In the genomic region with DNA sequence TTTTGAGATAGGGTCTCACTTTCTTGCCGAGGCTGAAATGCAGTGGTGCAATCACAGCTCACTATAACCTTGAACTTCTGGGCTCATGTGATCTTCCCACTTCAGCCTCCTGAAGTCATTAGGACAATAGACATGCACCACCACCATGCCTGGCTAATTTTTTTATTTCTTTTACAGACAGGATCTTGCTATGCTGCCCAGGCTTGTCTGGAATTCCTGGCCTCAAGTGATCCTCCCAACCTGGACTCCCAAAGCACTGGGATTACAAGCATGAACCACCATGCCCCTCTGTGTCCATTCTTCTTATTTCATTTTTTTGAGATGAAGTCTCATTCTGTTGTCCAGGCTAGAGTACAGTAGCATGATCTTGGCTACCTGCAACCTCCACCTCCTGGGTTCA, we compare ENCODE assay signal across 28 cellular contexts. TPM values are rescaled to one million over a fixed set of nuclear protein-coding genes. Genes with fewer than 3 reads are reported as not detected.
"Had no signal": no experiment of that assay in that cellular context is flagged by ENCODE, and none has a peak within 500 bp of the region (broad histone marks: within the 10 kb centered on the region; RNA-seq: fewer than 3 reads in every experiment).

No MANE protein-coding gene starts in this region.

- H3K4me1 Mint-ChIP-seq: stimulated activated effector memory CD8-positive, alpha-beta T cell treated with anti-CD3 and anti-CD28 coated beads, Interleukin-12 subunit alpha, Interleukin-12 subunit beta, amount 100 ng/mL, for 72 hours; stimulated activated memory B cell treated with anti-CD40 and anti-IgM and Interleukin-4, amounts not matched to agents 10 μg/mL and 1 μg/mL and 100 μg/mL, for 72 hours; stimulated activated naive B cell treated with anti-CD40 and anti-IgM and Interleukin-4, amounts not matched to agents 10 μg/mL and 1 μg/mL and 100 μg/mL, for 72 hours; stimulated activated naive CD8-positive, alpha-beta T cell treated with anti-CD3 and anti-CD28 coated beads, Interleukin-15, amount 100 ng/mL, for 72 hours had no signal

- H3K36me3 ChIP-seq: stomach, suprapubic skin, thoracic aorta, thyroid gland, tibial artery, tibial nerve, transverse colon, upper lobe of left lung, upper lobe of right lung, uterus, vagina had no signal

- H3K36me3 Mint-ChIP-seq: stimulated activated effector memory CD8-positive, alpha-beta T cell treated with anti-CD3 and anti-CD28 coated beads, Interleukin-12 subunit alpha, Interleukin-12 subunit beta, amount 100 ng/mL, for 72 hours; stimulated activated memory B cell treated with anti-CD40 and anti-IgM and Interleukin-4, amounts not matched to agents 10 μg/mL and 1 μg/mL and 100 μg/mL, for 72 hours; type B pancreatic cell had no signal

- ATAC-seq: stimulated activated effector memory CD8-positive, alpha-beta T cell treated with anti-CD3 and anti-CD28 coated beads, Interleukin-12 subunit alpha, Interleukin-12 subunit beta, amount 100 ng/mL, for 72 hours; stimulated activated memory B cell treated with anti-CD40 and anti-IgM and Interleukin-4, amounts not matched to agents 10 μg/mL and 1 μg/mL and 100 μg/mL, for 72 hours; stimulated activated naive B cell treated with anti-CD40 and anti-IgM and Interleukin-4, amounts not matched to agents 10 μg/mL and 1 μg/mL and 100 μg/mL, for 72 hours; stimulated activated naive CD8-positive, alpha-beta T cell treated with anti-CD3 and anti-CD28 coated beads, Interleukin-15, amount 100 ng/mL, for 72 hours; stimulated activated naive CD8-positive, alpha-beta T cell treated with anti-CD3 and anti-CD28 coated beads, Interleukin-15, Interleukin-2, amounts not matched to agents 100 U/mL and 50 U/mL, for 24 hours; upper lobe of right lung had no signal

- H3K9me3 Mint-ChIP-seq: stimulated activated effector memory CD8-positive, alpha-beta T cell treated with anti-CD3 and anti-CD28 coated beads, Interleukin-12 subunit alpha, Interleukin-12 subunit beta, amount 100 ng/mL, for 72 hours; stimulated activated naive CD8-positive, alpha-beta T cell treated with anti-CD3 and anti-CD28 coated beads, Interleukin-15, amount 100 ng/mL, for 72 hours; stimulated activated naive CD8-positive, alpha-beta T cell treated with anti-CD3 and anti-CD28 coated beads, Interleukin-15, Interleukin-2, amounts not matched to agents 100 ng/mL and 50 ng/mL, for 24 hours; type B pancreatic cell had no signal

- H3K4me3 ChIP-seq: stomach, suprapubic skin, testis, thoracic aorta, thyroid gland, tibial artery, tibial nerve, transverse colon, upper lobe of left lung, upper lobe of right lung, uterus, vagina had no signal

- DNase-seq: stimulated activated CD4-positive, alpha-beta T cell treated with anti-CD3 and anti-CD28 coated beads, Interleukin-2, amount 100 ng/mL, for 48 hours; stimulated activated CD4-positive, alpha-beta T cell treated with anti-CD3 and anti-CD28 coated beads, Interleukin-4, amount 100 ng/mL, for 1 hour; stimulated activated CD4-positive, alpha-beta T cell treated with anti-CD3 and anti-CD28 coated beads, Interleukin-4, amount 100 ng/mL, for 24 hours; stimulated activated CD4-positive, alpha-beta T cell treated with anti-CD3 and anti-CD28 coated beads, Interleukin-4, amount 100 ng/mL, for 4 hours; stimulated activated CD8-positive, alpha-beta memory T cell treated with anti-CD3 and anti-CD28 coated beads, Interleukin-4, amount 100 ng/mL, for 48 hours; stimulated activated naive B cell treated with anti-CD40 and anti-IgM and Interleukin-4, amounts not matched to agents 10 μg/mL and 1 μg/mL and 100 μg/mL, for 72 hours; stimulated activated naive CD4-positive, alpha-beta T cell; stimulated activated naive CD4-positive, alpha-beta T cell treated with Interleukin-2 at 50 U/mL for 16 hours; stimulated activated naive CD8-positive, alpha-beta T cell treated with anti-CD3 and anti-CD28 coated beads, Interleukin-15, amount 100 ng/mL, for 72 hours; stimulated activated naive CD8-positive, alpha-beta T cell treated with anti-CD3 and anti-CD28 coated beads, Interleukin-15, Interleukin-2, amounts not matched to agents 100 U/mL and 50 U/mL, for 24 hours; stomach; substantia nigra; testis; thyroid gland; tibial artery; transverse colon; upper lobe of left lung; upper lobe of right lung; uterus had no signal

- H3K4me1 ChIP-seq: stomach, suprapubic skin, testis, thyroid gland, tibial artery, tibial nerve, transverse colon, upper lobe of left lung, upper lobe of right lung, uterus, vagina had no signal

- H3K9me3 ChIP-seq: stomach, suprapubic skin, testis, thoracic aorta, thyroid gland, tibial artery, tibial nerve, transverse colon, upper lobe of left lung, upper lobe of right lung, uterus, vagina had no signal

- FAIRE-seq: urothelium cell line had no signal

- H3K4me3 Mint-ChIP-seq: stimulated activated effector memory CD8-positive, alpha-beta T cell treated with anti-CD3 and anti-CD28 coated beads, Interleukin-12 subunit alpha, Interleukin-12 subunit beta, amount 100 ng/mL, for 72 hours; stimulated activated memory B cell treated with anti-CD40 and anti-IgM and Interleukin-4, amounts not matched to agents 10 μg/mL and 1 μg/mL and 100 μg/mL, for 72 hours; stimulated activated naive B cell treated with anti-CD40 and anti-IgM and Interleukin-4, amounts not matched to agents 10 μg/mL and 1 μg/mL and 100 μg/mL, for 72 hours; stimulated activated naive CD8-positive, alpha-beta T cell treated with anti-CD3 and anti-CD28 coated beads, Interleukin-15, amount 100 ng/mL, for 72 hours; stimulated activated naive CD8-positive, alpha-beta T cell treated with anti-CD3 and anti-CD28 coated beads, Interleukin-15, Interleukin-2, amounts not matched to agents 100 ng/mL and 50 ng/mL, for 24 hours; type B pancreatic cell had no signal

- H3K27me3 ChIP-seq: testis, thyroid gland, tibial artery, tibial nerve, transverse colon, upper lobe of left lung, upper lobe of right lung, uterus, vagina had no signal

- H3K27ac ChIP-seq: stomach, suprapubic skin, testis, thoracic aorta, thyroid gland, tibial artery, tibial nerve, transverse colon, upper lobe of left lung, upper lobe of right lung, uterus, vagina had no signal

RNA-seq across cellular contexts. Expression of gene ANKRD45, which starts 33.1 kb away (rescaled TPM):
- total RNA-seq: stomach, suprapubic skin, thoracic aorta, vagina had no signal
